Comparison of ENCODE assay signal across 2 cellular contexts in the genomic region with DNA sequence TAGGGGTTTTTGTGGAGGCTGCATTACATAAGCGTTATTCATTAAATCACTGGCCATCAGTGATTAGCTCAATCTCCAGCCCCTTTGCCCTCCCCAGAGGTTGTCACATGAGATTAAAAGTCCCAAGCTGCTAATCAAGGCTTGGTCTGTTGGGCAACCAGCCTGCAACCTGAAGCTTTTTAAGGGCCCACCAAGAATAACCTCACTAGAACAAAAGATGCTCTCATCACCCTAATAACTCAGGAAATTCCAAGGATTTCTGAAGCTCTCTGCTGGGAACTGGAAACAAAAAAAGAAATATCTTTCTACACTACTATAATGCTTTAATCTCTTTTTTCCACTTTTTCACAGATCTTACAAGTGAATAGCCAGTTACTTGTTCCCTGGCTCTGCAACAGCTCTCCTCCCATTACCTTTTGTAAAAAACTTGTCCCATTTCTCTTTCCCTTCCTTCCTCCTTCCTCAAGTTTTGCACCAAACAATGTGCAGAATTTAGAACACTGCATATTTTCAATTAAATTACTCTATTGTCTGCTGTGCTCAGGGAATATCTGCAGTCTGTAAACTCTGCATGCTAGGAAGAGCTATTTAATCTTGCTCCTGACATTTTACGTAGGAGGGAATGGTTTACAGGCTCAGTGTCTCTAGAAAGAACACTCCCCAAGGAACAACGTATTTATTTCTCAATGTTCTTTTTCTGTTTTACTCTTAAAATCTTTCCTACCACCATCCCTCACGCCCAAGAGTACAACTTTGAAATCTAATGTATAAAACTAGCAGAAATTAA.
TF ChIP-seq lines count a peak whose summit lies in the region.

No MANE protein-coding gene starts in this region.

TF ChIP-seq in IMR-90, 13 proteins besides CTCF, POLR2A, EP300 and RAD21:
- no peak for TF ChIP-seq MXI1 (IDR thresholded peaks at IDR 0.05; ENCODE audit: borderline replicate concordance, low read depth, low read length)
- TF ChIP-seq CHD1 (IDR thresholded peaks at IDR 0.05; ENCODE audit: low read depth, low read length), result no peak
- TF ChIP-seq RFX5 (IDR thresholded peaks at IDR 0.05; ENCODE audit: low read depth, low read length), result no peak
- no peak for TF ChIP-seq SMC3 (IDR thresholded peaks at IDR 0.05; ENCODE audit: low read depth, low read length)
- TF ChIP-seq CEBPB (IDR thresholded peaks at IDR 0.05; ENCODE audit: low read depth, low read length), result no peak
- no peak for TF ChIP-seq MAZ (IDR thresholded peaks at IDR 0.05; ENCODE audit: borderline replicate concordance, low read depth, low read length)

TF ChIP-seq in HepG2, 621 proteins besides CTCF, POLR2A, EP300 and RAD21:
- TF ChIP-seq, protein P1, sequence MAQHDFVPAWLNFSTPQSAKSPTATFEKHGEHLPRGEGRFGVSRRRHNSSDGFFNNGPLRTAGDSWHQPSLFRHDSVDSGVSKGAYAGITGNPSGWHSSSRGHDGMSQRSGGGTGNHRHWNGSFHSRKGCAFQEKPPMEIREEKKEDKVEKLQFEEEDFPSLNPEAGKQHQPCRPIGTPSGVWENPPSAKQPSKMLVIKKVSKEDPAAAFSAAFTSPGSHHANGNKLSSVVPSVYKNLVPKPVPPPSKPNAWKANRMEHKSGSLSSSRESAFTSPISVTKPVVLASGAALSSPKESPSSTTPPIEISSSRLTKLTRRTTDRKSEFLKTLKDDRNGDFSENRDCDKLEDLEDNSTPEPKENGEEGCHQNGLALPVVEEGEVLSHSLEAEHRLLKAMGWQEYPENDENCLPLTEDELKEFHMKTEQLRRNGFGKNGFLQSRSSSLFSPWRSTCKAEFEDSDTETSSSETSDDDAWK (CRISPR knock-in tag; IDR thresholded peaks at IDR 0.05), result no peak
- TF ChIP-seq ZNF33A (CRISPR knock-in tag; IDR thresholded peaks at IDR 0.05; ENCODE audit: borderline replicate concordance) (no peak), ZNF775 (CRISPR knock-in tag; IDR thresholded peaks at IDR 0.05; ENCODE audit: borderline replicate concordance) (no peak), SOX13 (IDR thresholded peaks at IDR 0.05) (no peak), SOX13 (CRISPR knock-in tag; conservative IDR thresholded peaks at IDR 0.05 in 1 of 2, IDR thresholded peaks at IDR 0.05 in 1 of 2) (no peak), AKAP8 (CRISPR knock-in tag; IDR thresholded peaks at IDR 0.05) (no peak), SPEN (CRISPR knock-in tag; IDR thresholded peaks at IDR 0.05; ENCODE audit: low read depth) (no peak), SMARCE1 (IDR thresholded peaks at IDR 0.05; ENCODE audit: borderline replicate concordance) (no peak), SNAI1 (CRISPR knock-in tag; IDR thresholded peaks at IDR 0.05; ENCODE audit: borderline replicate concordance) (no peak), TOPORS (CRISPR knock-in tag; IDR thresholded peaks at IDR 0.05) (no peak), GTF2F1 (IDR thresholded peaks at IDR 0.05; ENCODE audit: low read length) (no peak), NPAS2 (CRISPR knock-in tag; IDR thresholded peaks at IDR 0.05; ENCODE audit: borderline replicate concordance) (no peak), CBFB (CRISPR knock-in tag; IDR thresholded peaks at IDR 0.05) (no peak), ATRX (CRISPR knock-in tag; IDR thresholded peaks at IDR 0.05; ENCODE audit: borderline replicate concordance) (no peak)
- TF ChIP-seq, protein P2, sequence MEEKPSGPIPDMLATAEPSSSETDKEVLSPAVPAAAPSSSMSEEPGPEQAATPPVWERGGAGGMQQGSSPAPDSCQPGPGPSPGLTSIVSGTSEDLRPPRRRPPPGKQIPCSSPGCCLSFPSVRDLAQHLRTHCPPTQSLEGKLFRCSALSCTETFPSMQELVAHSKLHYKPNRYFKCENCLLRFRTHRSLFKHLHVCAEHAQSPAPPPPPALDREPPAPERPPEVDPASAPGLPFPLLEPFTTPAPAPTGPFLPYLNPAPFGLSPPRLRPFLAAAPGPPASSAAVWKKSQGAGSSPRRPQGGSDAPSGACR (CRISPR knock-in tag; IDR thresholded peaks at IDR 0.05), result no peak
- TF ChIP-seq, protein P3, sequence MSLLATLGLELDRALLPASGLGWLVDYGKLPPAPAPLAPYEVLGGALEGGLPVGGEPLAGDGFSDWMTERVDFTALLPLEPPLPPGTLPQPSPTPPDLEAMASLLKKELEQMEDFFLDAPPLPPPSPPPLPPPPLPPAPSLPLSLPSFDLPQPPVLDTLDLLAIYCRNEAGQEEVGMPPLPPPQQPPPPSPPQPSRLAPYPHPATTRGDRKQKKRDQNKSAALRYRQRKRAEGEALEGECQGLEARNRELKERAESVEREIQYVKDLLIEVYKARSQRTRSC (CRISPR knock-in tag; IDR thresholded peaks at IDR 0.05; ENCODE audit: low read depth), result no peak
- TF ChIP-seq, protein P4, sequence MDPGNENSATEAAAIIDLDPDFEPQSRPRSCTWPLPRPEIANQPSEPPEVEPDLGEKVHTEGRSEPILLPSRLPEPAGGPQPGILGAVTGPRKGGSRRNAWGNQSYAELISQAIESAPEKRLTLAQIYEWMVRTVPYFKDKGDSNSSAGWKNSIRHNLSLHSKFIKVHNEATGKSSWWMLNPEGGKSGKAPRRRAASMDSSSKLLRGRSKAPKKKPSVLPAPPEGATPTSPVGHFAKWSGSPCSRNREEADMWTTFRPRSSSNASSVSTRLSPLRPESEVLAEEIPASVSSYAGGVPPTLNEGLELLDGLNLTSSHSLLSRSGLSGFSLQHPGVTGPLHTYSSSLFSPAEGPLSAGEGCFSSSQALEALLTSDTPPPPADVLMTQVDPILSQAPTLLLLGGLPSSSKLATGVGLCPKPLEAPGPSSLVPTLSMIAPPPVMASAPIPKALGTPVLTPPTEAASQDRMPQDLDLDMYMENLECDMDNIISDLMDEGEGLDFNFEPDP (CRISPR knock-in tag; conservative IDR thresholded peaks at IDR 0.05), result no peak
- TF ChIP-seq, protein P5, sequence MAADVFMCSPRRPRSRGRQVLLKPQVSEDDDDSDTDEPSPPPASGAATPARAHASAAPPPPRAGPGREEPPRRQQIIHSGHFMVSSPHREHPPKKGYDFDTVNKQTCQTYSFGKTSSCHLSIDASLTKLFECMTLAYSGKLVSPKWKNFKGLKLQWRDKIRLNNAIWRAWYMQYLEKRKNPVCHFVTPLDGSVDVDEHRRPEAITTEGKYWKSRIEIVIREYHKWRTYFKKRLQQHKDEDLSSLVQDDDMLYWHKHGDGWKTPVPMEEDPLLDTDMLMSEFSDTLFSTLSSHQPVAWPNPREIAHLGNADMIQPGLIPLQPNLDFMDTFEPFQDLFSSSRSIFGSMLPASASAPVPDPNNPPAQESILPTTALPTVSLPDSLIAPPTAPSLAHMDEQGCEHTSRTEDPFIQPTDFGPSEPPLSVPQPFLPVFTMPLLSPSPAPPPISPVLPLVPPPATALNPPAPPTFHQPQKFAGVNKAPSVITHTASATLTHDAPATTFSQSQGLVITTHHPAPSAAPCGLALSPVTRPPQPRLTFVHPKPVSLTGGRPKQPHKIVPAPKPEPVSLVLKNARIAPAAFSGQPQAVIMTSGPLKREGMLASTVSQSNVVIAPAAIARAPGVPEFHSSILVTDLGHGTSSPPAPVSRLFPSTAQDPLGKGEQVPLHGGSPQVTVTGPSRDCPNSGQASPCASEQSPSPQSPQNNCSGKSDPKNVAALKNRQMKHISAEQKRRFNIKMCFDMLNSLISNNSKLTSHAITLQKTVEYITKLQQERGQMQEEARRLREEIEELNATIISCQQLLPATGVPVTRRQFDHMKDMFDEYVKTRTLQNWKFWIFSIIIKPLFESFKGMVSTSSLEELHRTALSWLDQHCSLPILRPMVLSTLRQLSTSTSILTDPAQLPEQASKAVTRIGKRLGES (CRISPR knock-in tag; IDR thresholded peaks at IDR 0.05; ENCODE audit: borderline replicate concordance), result no peak
TF ChIP-seq in HepG2: peak in this region for 0.
